In the genomic region with DNA sequence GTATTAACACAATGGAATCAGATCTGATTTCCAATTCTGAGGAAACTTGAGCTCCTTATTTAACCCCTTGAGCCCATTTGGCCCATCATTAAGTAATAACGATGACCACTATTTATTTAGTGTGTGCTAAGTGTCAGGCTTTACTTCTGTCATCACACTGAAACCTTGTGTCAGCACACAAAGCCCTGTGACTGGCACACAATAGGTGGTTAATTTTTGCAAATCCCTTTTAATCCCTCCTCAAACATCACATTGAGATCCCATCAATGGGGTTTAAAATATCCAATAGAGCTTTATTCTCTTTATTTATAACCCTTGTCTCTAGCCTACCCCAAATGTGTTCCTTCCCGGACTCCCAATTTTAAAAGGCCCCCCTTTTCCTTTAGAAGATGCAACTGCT, we compare ENCODE assay signal across 1 cellular context.
TF ChIP-seq lines count a peak whose summit lies in the region.

No MANE protein-coding gene starts in this region.

TF ChIP-seq in WTC11, 78 proteins besides CTCF, POLR2A, EP300 and RAD21 (continued from another document):
- TF ChIP-seq, protein P1, sequence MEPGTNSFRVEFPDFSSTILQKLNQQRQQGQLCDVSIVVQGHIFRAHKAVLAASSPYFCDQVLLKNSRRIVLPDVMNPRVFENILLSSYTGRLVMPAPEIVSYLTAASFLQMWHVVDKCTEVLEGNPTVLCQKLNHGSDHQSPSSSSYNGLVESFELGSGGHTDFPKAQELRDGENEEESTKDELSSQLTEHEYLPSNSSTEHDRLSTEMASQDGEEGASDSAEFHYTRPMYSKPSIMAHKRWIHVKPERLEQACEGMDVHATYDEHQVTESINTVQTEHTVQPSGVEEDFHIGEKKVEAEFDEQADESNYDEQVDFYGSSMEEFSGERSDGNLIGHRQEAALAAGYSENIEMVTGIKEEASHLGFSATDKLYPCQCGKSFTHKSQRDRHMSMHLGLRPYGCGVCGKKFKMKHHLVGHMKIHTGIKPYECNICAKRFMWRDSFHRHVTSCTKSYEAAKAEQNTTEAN (CRISPR knock-in tag; IDR thresholded peaks at IDR 0.05), result no peak
- TF ChIP-seq, protein P2, sequence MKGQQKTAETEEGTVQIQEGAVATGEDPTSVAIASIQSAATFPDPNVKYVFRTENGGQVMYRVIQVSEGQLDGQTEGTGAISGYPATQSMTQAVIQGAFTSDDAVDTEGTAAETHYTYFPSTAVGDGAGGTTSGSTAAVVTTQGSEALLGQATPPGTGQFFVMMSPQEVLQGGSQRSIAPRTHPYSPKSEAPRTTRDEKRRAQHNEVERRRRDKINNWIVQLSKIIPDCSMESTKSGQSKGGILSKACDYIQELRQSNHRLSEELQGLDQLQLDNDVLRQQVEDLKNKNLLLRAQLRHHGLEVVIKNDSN (CRISPR knock-in tag; IDR thresholded peaks at IDR 0.05), result no peak
- TF ChIP-seq RORB (CRISPR knock-in tag; IDR thresholded peaks at IDR 0.05), result peak; percentile 72; the same call in 1 of the 2 replicates
- TF ChIP-seq, protein P3, sequence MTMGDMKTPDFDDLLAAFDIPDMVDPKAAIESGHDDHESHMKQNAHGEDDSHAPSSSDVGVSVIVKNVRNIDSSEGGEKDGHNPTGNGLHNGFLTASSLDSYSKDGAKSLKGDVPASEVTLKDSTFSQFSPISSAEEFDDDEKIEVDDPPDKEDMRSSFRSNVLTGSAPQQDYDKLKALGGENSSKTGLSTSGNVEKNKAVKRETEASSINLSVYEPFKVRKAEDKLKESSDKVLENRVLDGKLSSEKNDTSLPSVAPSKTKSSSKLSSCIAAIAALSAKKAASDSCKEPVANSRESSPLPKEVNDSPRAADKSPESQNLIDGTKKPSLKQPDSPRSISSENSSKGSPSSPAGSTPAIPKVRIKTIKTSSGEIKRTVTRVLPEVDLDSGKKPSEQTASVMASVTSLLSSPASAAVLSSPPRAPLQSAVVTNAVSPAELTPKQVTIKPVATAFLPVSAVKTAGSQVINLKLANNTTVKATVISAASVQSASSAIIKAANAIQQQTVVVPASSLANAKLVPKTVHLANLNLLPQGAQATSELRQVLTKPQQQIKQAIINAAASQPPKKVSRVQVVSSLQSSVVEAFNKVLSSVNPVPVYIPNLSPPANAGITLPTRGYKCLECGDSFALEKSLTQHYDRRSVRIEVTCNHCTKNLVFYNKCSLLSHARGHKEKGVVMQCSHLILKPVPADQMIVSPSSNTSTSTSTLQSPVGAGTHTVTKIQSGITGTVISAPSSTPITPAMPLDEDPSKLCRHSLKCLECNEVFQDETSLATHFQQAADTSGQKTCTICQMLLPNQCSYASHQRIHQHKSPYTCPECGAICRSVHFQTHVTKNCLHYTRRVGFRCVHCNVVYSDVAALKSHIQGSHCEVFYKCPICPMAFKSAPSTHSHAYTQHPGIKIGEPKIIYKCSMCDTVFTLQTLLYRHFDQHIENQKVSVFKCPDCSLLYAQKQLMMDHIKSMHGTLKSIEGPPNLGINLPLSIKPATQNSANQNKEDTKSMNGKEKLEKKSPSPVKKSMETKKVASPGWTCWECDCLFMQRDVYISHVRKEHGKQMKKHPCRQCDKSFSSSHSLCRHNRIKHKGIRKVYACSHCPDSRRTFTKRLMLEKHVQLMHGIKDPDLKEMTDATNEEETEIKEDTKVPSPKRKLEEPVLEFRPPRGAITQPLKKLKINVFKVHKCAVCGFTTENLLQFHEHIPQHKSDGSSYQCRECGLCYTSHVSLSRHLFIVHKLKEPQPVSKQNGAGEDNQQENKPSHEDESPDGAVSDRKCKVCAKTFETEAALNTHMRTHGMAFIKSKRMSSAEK (CRISPR knock-in tag; IDR thresholded peaks at IDR 0.05; ENCODE audit: borderline replicate concordance), result no peak
- no peak for TF ChIP-seq HMGA2 (CRISPR knock-in tag; IDR thresholded peaks at IDR 0.05)
